10 cellular contexts compared by ENCODE assay signal in genomic region chr9:87667164-87667738, GRCh38. TPM values are rescaled to one million over a fixed set of nuclear protein-coding genes. Genes with fewer than 3 reads are reported as not detected.
DNase-seq lines count a peak whose midpoint lies in the region; ATAC-seq, FAIRE-seq and TF ChIP-seq lines count a peak whose summit lies in the region.
"Had no signal": no experiment of that assay in that cellular context is flagged by ENCODE, and none has a peak within 500 bp of the region (broad histone marks: within the 10 kb centered on the region; RNA-seq: fewer than 3 reads in every experiment).

No MANE protein-coding gene starts in this region.

- no peaks in the 10 kb centered on the region for H3K27me3 Mint-ChIP-seq in activated CD8-positive, alpha-beta T cell treated with anti-CD3 and anti-CD28 coated beads for 36 hours
- no peaks in the 10 kb centered on the region for H3K27me3 Mint-ChIP-seq in activated CD8-positive, alpha-beta T cell treated with anti-CD3 and anti-CD28 coated beads, Interleukin-2, amount 10 ng/mL, durations not matched to agents 7 days and 5 days (ENCODE audit: low read depth)

- no peak overlapping the region for H3K27ac ChIP-seq in small intestine (ENCODE audit: low read depth in 1 of 2, low read length in 1 of 2)

- H3K36me3 ChIP-seq in small intestine (ENCODE audit: control insufficient read depth in 2 of 2, insufficient read depth in 2 of 2, low read length in 2 of 2) = no peaks in the 10 kb centered on the region

- TF ChIP-seq CTCF in activated CD8-positive, alpha-beta T cell treated with anti-CD3 and anti-CD28 coated beads for 36 hours (IDR thresholded peaks at IDR 0.05) = no peak
- peak; percentile 5 for TF ChIP-seq CTCF in epithelial cell of esophagus (IDR thresholded peaks at IDR 0.05; ENCODE audit: insufficient read depth, low read depth, low read length, missing control alignments)

- no peak for FAIRE-seq in small intestine (lab: Jason Lieb, UNC)

- WGBS in small intestine, 3 donors = 79 to 95% (median 91%) methylated on average over 3 of the region's 3 CpGs

- no peaks in the 10 kb centered on the region for H3K4me1 ChIP-seq in small intestine (ENCODE audit: control insufficient read depth in 2 of 2, insufficient read depth in 1 of 2, low read depth in 1 of 2, low read length in 1 of 2)

- no peaks in the 10 kb centered on the region for H3K27me3 ChIP-seq in small intestine (ENCODE audit: control insufficient read depth in 2 of 2, insufficient read depth in 2 of 2, low read length in 2 of 2)
- H3K27me3 ChIP-seq: body of pancreas had no signal

- H3K9me3 ChIP-seq in small intestine (ENCODE audit: control insufficient read depth, low read depth) = no peaks in the 10 kb centered on the region

- no peak overlapping the region for H3K4me3 Mint-ChIP-seq in activated CD8-positive, alpha-beta T cell treated with anti-CD3 and anti-CD28 coated beads for 36 hours
- no peak overlapping the region for H3K4me3 Mint-ChIP-seq in activated CD8-positive, alpha-beta T cell treated with anti-CD3 and anti-CD28 coated beads, Interleukin-2, amount 10 ng/mL, durations not matched to agents 7 days and 5 days

- CTCF ChIA-PET in activated CD8-positive, alpha-beta T cell treated with anti-CD3 and anti-CD28 coated beads for 36 hours (lab: Charles Lee) = interaction anchor here (0.7 to 1.3 kb wide), 2 partner anchors 145 to 329 kb away, joined by 3 read pairs; no protein-coding TSS in a partner anchor
- CTCF ChIA-PET in activated CD8-positive, alpha-beta T cell treated with anti-CD3 and anti-CD28 coated beads, Interleukin-2, amount 10 ng/mL, durations not matched to agents 7 days and 5 days (lab: Charles Lee) = no interaction called here

- intact Hi-C loops in activated CD8-positive, alpha-beta T cell treated with anti-CD3 and anti-CD28 coated beads for 36 hours (cut with micrococcal nuclease) = no loop called here

- no peaks in the 10 kb centered on the region for H3K36me3 Mint-ChIP-seq in activated CD8-positive, alpha-beta T cell treated with anti-CD3 and anti-CD28 coated beads for 36 hours (ENCODE audit: low read depth)
- H3K36me3 Mint-ChIP-seq in activated CD8-positive, alpha-beta T cell treated with anti-CD3 and anti-CD28 coated beads, Interleukin-2, amount 10 ng/mL, durations not matched to agents 7 days and 5 days (ENCODE audit: low read depth) = no peaks in the 10 kb centered on the region

- no peaks in the 10 kb centered on the region for H3K4me1 Mint-ChIP-seq in activated CD8-positive, alpha-beta T cell treated with anti-CD3 and anti-CD28 coated beads for 36 hours (ENCODE audit: low read depth)
- H3K4me1 Mint-ChIP-seq in activated CD8-positive, alpha-beta T cell treated with anti-CD3 and anti-CD28 coated beads, Interleukin-2, amount 10 ng/mL, durations not matched to agents 7 days and 5 days (ENCODE audit: low read depth) = no peaks in the 10 kb centered on the region

- H3K27ac Mint-ChIP-seq in activated CD8-positive, alpha-beta T cell treated with anti-CD3 and anti-CD28 coated beads for 36 hours = no peak overlapping the region
- no peak overlapping the region for H3K27ac Mint-ChIP-seq in activated CD8-positive, alpha-beta T cell treated with anti-CD3 and anti-CD28 coated beads, Interleukin-2, amount 10 ng/mL, durations not matched to agents 7 days and 5 days

- H3K4me3 ChIP-seq in epithelial cell of esophagus (ENCODE audit: low read length) = no peak overlapping the region
- no peak overlapping the region for H3K4me3 ChIP-seq in small intestine (ENCODE audit: low read depth in 1 of 2, low read length in 2 of 2)
- H3K4me3 ChIP-seq: body of pancreas had no signal

- DNase-seq in activated CD8-positive, alpha-beta T cell treated with anti-CD3 and anti-CD28 coated beads for 36 hours = peak; percentile 22
- DNase-seq in activated CD8-positive, alpha-beta T cell treated with anti-CD3 and anti-CD28 coated beads, Interleukin-2, amount 10 ng/mL, durations not matched to agents 7 days and 5 days = no peak
- DNase-seq in MV-4-11 (lab: John Stamatoyannopoulos, UW) = peak; percentile 22
- peak; percentile 4 for DNase-seq in epithelial cell of esophagus (ENCODE audit: low read depth)
- DNase-seq in small intestine = peak; percentile 21
- no peak for DNase-seq in AG08396 (ENCODE audit: low spot score)
- no peak for DNase-seq in NCI-H1048 (lab: John Stamatoyannopoulos, UW)
- DNase-seq: body of pancreas, DMS153 had no signal

- no peak for ATAC-seq in activated CD8-positive, alpha-beta T cell treated with anti-CD3 and anti-CD28 coated beads for 36 hours
- no peak for ATAC-seq in activated CD8-positive, alpha-beta T cell treated with anti-CD3 and anti-CD28 coated beads, Interleukin-2, amount 10 ng/mL, durations not matched to agents 7 days and 5 days
- ATAC-seq in GM21786 (IDR thresholded peaks at IDR 0.05; ENCODE audit: unreplicated experiment) = no peak

- POLR2A ChIA-PET in activated CD8-positive, alpha-beta T cell treated with anti-CD3 and anti-CD28 coated beads for 36 hours (lab: Charles Lee) = no interaction called here
- POLR2A ChIA-PET in activated CD8-positive, alpha-beta T cell treated with anti-CD3 and anti-CD28 coated beads, Interleukin-2, amount 10 ng/mL, durations not matched to agents 7 days and 5 days (lab: Charles Lee) = no interaction called here

- H3K9me3 Mint-ChIP-seq in activated CD8-positive, alpha-beta T cell treated with anti-CD3 and anti-CD28 coated beads for 36 hours = peaks cover 7% of the 10 kb centered on the region
- no peaks in the 10 kb centered on the region for H3K9me3 Mint-ChIP-seq in activated CD8-positive, alpha-beta T cell treated with anti-CD3 and anti-CD28 coated beads, Interleukin-2, amount 10 ng/mL, durations not matched to agents 7 days and 5 days (ENCODE audit: insufficient read depth)

RNA-seq across cellular contexts. Expression of gene CTSL, which starts 58.7 kb away (rescaled TPM):
- under 1 TPM; 0.36 to 0.58 TPM for total RNA-seq in activated CD8-positive, alpha-beta T cell treated with anti-CD3 and anti-CD28 coated beads for 36 hours
- total RNA-seq in activated CD8-positive, alpha-beta T cell treated with anti-CD3 and anti-CD28 coated beads, Interleukin-2, amount 10 ng/mL, durations not matched to agents 7 days and 5 days = not detected
- 10 to 100 TPM; 21.0 to 90.7 (median 23.5) TPM for polyA plus RNA-seq in small intestine

Comparison
In these comparisons a context has a peak if more than half of its experiments do, and no peak if none do; other contexts are left out.
1. DNase-seq: peak in activated CD8-positive, alpha-beta T cell treated with anti-CD3 and anti-CD28 coated beads for 36 hours (single experiment), MV-4-11 (single experiment), epithelial cell of esophagus (single experiment) and small intestine (single experiment); none in activated CD8-positive, alpha-beta T cell treated with anti-CD3 and anti-CD28 coated beads, Interleukin-2, amount 10 ng/mL, durations not matched to agents 7 days and 5 days (single experiment), AG08396 (single experiment) and NCI-H1048 (single experiment).